1 cellular context compared by ENCODE assay signal in genomic region chr17:43033947-43034622, GRCh38.
TF ChIP-seq lines count a peak whose summit lies in the region.

No MANE protein-coding gene starts in this region.

TF ChIP-seq in SK-N-SH, 30 proteins besides CTCF, POLR2A, EP300 and RAD21 (continued from another document):
- TF ChIP-seq YY1 (IDR thresholded peaks at IDR 0.05; ENCODE audit: low read depth) = no peak
- TF ChIP-seq SIN3A (IDR thresholded peaks at IDR 0.05; ENCODE audit: borderline replicate concordance, low read depth, low read length) = no peak
TF ChIP-seq in SK-N-SH: peak in this region for 0.
